In the genomic region with DNA sequence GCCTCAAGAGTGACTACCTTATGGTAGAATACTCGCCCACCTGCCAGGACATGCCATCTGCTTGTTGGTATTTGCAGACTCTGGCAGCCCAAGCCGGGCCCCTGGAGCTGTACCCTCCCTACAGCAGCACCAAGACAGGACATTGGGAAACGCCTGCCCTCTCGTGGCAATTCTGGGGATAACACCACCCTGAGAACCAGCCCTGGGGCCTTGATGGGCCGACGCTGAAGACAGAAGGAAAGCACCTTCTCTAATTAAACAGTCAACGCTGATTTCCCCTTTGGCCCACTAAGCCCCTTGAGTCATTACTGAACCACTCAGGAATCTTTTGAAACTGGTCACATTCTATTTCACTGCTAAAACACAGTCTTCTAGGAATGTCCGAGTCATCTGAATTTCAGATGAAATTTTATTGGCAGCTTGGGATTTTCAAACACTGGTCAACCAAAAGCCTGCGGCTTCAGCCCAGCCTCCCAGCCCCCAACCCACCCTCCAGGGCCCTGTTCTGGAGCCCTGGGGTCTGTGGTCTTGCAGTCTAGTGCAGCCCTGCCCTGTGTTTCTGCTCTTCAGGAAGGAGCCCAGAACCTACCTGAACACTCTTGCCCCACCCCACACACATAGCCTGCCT, we compare ENCODE assay signal across 8 cellular contexts.
A peak's percentile ranks its signal among the peaks of the same experiment; 100 is the strongest.
DNase-seq lines count a peak whose midpoint lies in the region; ATAC-seq and TF ChIP-seq lines count a peak whose summit lies in the region.

No MANE protein-coding gene starts in this region.

- ATAC-seq in GM21390 (IDR thresholded peaks at IDR 0.05; ENCODE audit: unreplicated experiment), result peak; percentile 85
- peak; percentile 88 for ATAC-seq in foreskin keratinocyte
- peak; percentile 53 for ATAC-seq in thoracic aorta (ENCODE audit: insufficient number of reproducible peaks, low FRiP score, low read depth)

- peak overlapping the region; percentile 71 for H2AFZ ChIP-seq in osteoblast (ENCODE audit: low read length)

- peak overlapping the region; percentile 47 for H3K4me2 ChIP-seq in osteoblast (ENCODE audit: insufficient read depth, low read length)

- H3K4me3 ChIP-seq in osteoblast (ENCODE audit: insufficient read depth, low read length), result no peak overlapping the region
- peak overlapping the region; percentile 37 for H3K4me3 ChIP-seq in thoracic aorta

- H3K9me3 Mint-ChIP-seq in activated T-helper 2 cell treated with anti-CD3 and anti-CD28 coated beads, Interferon-gamma antibody, Interleukin-2, Interleukin-4, amounts not matched to agents 10 μg/mL and 5 μg/mL and 100 μg/mL, durations not matched to agents 14 hours and 24 hours and 36 hours, result no peaks in the 10 kb centered on the region

- peaks cover 13% of the 10 kb centered on the region for H3K4me1 Mint-ChIP-seq in activated T-helper 2 cell treated with anti-CD3 and anti-CD28 coated beads, Interferon-gamma antibody, Interleukin-2, Interleukin-4, amounts not matched to agents 10 μg/mL and 5 μg/mL and 100 μg/mL, durations not matched to agents 14 hours and 24 hours and 36 hours (ENCODE audit: low read depth)

- TF ChIP-seq CTCF in foreskin keratinocyte (conservative IDR thresholded peaks at IDR 0.05) (peak; percentile 99), osteoblast (IDR thresholded peaks at IDR 0.05; ENCODE audit: extremely low read depth, low read depth, low read length) (peak; percentile 89), thoracic aorta (IDR thresholded peaks at IDR 0.05) (peak; percentile 87)

- no peak overlapping the region for H3K27ac ChIP-seq in foreskin keratinocyte
- no peak overlapping the region for H3K27ac ChIP-seq in osteoblast (ENCODE audit: low read depth, low read length)
- peak overlapping the region; percentile 1 to 49 for H3K27ac ChIP-seq in thoracic aorta

- no peaks in the 10 kb centered on the region for H3K36me3 Mint-ChIP-seq in activated T-helper 2 cell treated with anti-CD3 and anti-CD28 coated beads, Interferon-gamma antibody, Interleukin-2, Interleukin-4, amounts not matched to agents 10 μg/mL and 5 μg/mL and 100 μg/mL, durations not matched to agents 14 hours and 24 hours and 36 hours (ENCODE audit: low read depth)

- peak overlapping the region; percentile 9 for H3K27ac Mint-ChIP-seq in activated T-helper 2 cell treated with anti-CD3 and anti-CD28 coated beads, Interferon-gamma antibody, Interleukin-2, Interleukin-4, amounts not matched to agents 10 μg/mL and 5 μg/mL and 100 μg/mL, durations not matched to agents 14 hours and 24 hours and 36 hours

- no peaks in the 10 kb centered on the region for H3K79me2 ChIP-seq in osteoblast (ENCODE audit: insufficient read depth, low read length)

- H3K27me3 Mint-ChIP-seq in activated T-helper 2 cell treated with anti-CD3 and anti-CD28 coated beads, Interferon-gamma antibody, Interleukin-2, Interleukin-4, amounts not matched to agents 10 μg/mL and 5 μg/mL and 100 μg/mL, durations not matched to agents 14 hours and 24 hours and 36 hours (ENCODE audit: low read depth), result peaks cover 9% of the 10 kb centered on the region

- H3K27me3 ChIP-seq in foreskin keratinocyte (no peaks in the 10 kb centered on the region), osteoblast (ENCODE audit: insufficient read depth, low read length) (peaks cover 17% of the 10 kb centered on the region), thoracic aorta (replicated peaks; ENCODE audit: insufficient read depth) (no peaks in the 10 kb centered on the region)

- H3K4me1 ChIP-seq in foreskin keratinocyte (peaks cover 3% of the 10 kb centered on the region), osteoblast (ENCODE audit: insufficient read depth, low read length) (peaks cover 21% of the 10 kb centered on the region), thoracic aorta (ENCODE audit: control insufficient read depth in 1 of 2, low read depth in 2 of 2) (peaks cover 11 to 21% of the 10 kb centered on the region in 2 donors)

- DNase-seq in DMS114 treated with DMSO at 0.1 percent for 48 hours (lab: John Stamatoyannopoulos, UW; ENCODE audit: unreplicated experiment) (peak; percentile 62), HT1080 (ENCODE audit: low read depth) (peak; percentile 73), RPMI8226 (peak; percentile 88), foreskin keratinocyte (peak; percentile 95 to 98), osteoblast (ENCODE audit: insufficient read length, low spot score, missing footprints) (peak; percentile 95), thoracic aorta (ENCODE audit: low spot score) (peak; percentile 23)
- peak; percentile 63 for DNase-seq in activated T-helper 2 cell treated with anti-CD3 and anti-CD28 coated beads, Interferon-gamma antibody, Interleukin-2, Interleukin-4, amounts not matched to agents 10 μg/mL and 5 μg/mL and 100 μg/mL, durations not matched to agents 14 hours and 24 hours and 36 hours (ENCODE audit: low spot score)

- no peak overlapping the region for H3K4me3 Mint-ChIP-seq in activated T-helper 2 cell treated with anti-CD3 and anti-CD28 coated beads, Interferon-gamma antibody, Interleukin-2, Interleukin-4, amounts not matched to agents 10 μg/mL and 5 μg/mL and 100 μg/mL, durations not matched to agents 14 hours and 24 hours and 36 hours (ENCODE audit: low read depth)

- H3K9me3 ChIP-seq in osteoblast (ENCODE audit: low read depth, low read length) (no peaks in the 10 kb centered on the region), thoracic aorta (no peaks in the 10 kb centered on the region)

- H3K36me3 ChIP-seq in osteoblast (ENCODE audit: insufficient read depth, low read length) (no peaks in the 10 kb centered on the region), thoracic aorta (no peaks in the 10 kb centered on the region)

- intact Hi-C loops in activated T-helper 2 cell treated with anti-CD3 and anti-CD28 coated beads, Interferon-gamma antibody, Interleukin-2, Interleukin-4, amounts not matched to agents 10 μg/mL and 5 μg/mL and 100 μg/mL, durations not matched to agents 14 hours and 24 hours and 36 hours (cut with micrococcal nuclease), result loop anchor here (2.0 kb wide), 1 partner anchor 92 kb away; a partner anchor contains a TSS

- no peaks in the 10 kb centered on the region for H4K20me1 ChIP-seq in osteoblast (ENCODE audit: insufficient read depth, low read length)

Comparison
In these comparisons a context has a peak if more than half of its experiments do, and no peak if none do; other contexts are left out.
1. DNase-seq: peak in every context shown above with its lines; median percentile 96 in foreskin keratinocyte; 95 in osteoblast; 88 in RPMI8226; 73 in HT1080; 63 in activated T-helper 2 cell treated with anti-CD3 and anti-CD28 coated beads, Interferon-gamma antibody, Interleukin-2, Interleukin-4, amounts not matched to agents 10 μg/mL and 5 μg/mL and 100 μg/mL, durations not matched to agents 14 hours and 24 hours and 36 hours; 62 in DMS114 treated with DMSO at 0.1 percent for 48 hours; 23 in thoracic aorta.
2. H3K27ac ChIP-seq: peak in thoracic aorta (2 of 2); none in foreskin keratinocyte (single experiment) and osteoblast (single experiment).
3. Peak in every context shown above with its lines, with median percentiles within 50 percentile points of each other: ATAC-seq and CTCF ChIP-seq.